8 cellular contexts compared by ENCODE assay signal in genomic region chr20:35093245-35093884, GRCh38. TPM values are rescaled to one million over a fixed set of nuclear protein-coding genes. Genes with fewer than 3 reads are reported as not detected.
DNase-seq lines count a peak whose midpoint lies in the region; ATAC-seq lines count a peak whose summit lies in the region.

No MANE protein-coding gene starts in this region.

- DNase-seq in LHCN-M2 (ENCODE audit: low read depth) (peak; percentile 73), GF-D8 (lab: John Stamatoyannopoulos, UW) (no peak)
- DNase-seq in activated T-helper 9 cell treated with anti-CD3 and anti-CD28 coated beads, Interleukin-2, amount 50 U/mL, for 16 hours (ENCODE audit: low read depth) = peak; percentile 19
- DNase-seq in stimulated activated CD8-positive, alpha-beta memory T cell treated with anti-CD3 and anti-CD28 coated beads, Interleukin-12 subunit alpha, Interleukin-12 subunit beta, amount 100 ng/mL, for 4 hours (ENCODE audit: low read depth) = peak; percentile 23

- no peaks in the 10 kb centered on the region for H3K9me3 ChIP-seq in BLaER1 treated with 17β-estradiol and CSF1 and Interleukin-3, amounts not matched to agents 10 nM and 100 nM (replicated peaks in 1 of 11)
- H3K9me3 ChIP-seq in iPS-18a (ENCODE audit: control insufficient read depth, low read depth, low read length) = no peaks in the 10 kb centered on the region

- peak overlapping the region in 9 of 10 experiments; percentile 89 to 99 (median 95); a peak in 13 of 20 replicates for H3K4me3 ChIP-seq in BLaER1 treated with 17β-estradiol and CSF1 and Interleukin-3, amounts not matched to agents 10 nM and 100 nM
- peak overlapping the region; percentile 90 for H3K4me3 ChIP-seq in iPS-18a (ENCODE audit: low read length)

- peak overlapping the region in 10 of 11 experiments; percentile 84 to 96 (median 90); a peak in 20 of 22 replicates for H3K27ac ChIP-seq in BLaER1 treated with 17β-estradiol and CSF1 and Interleukin-3, amounts not matched to agents 10 nM and 100 nM
- H3K27ac ChIP-seq in iPS-18a (ENCODE audit: low read length) = no peak overlapping the region

- H3K9ac ChIP-seq in BLaER1 treated with 17β-estradiol and CSF1 and Interleukin-3, amounts not matched to agents 10 nM and 100 nM = peak overlapping the region in 9 of 11 experiments; percentile 93 to 97 (median 95); a peak in 16 of 22 replicates
- peak overlapping the region; percentile 59 for H3K9ac ChIP-seq in iPS-18a (ENCODE audit: low read length)

- peaks cover 14 to 45% (median 36%) of the 10 kb centered on the region in 10 experiments for H3K4me1 ChIP-seq in BLaER1 treated with 17β-estradiol and CSF1 and Interleukin-3, amounts not matched to agents 10 nM and 100 nM
- H3K4me1 ChIP-seq in iPS-18a (ENCODE audit: control insufficient read depth, low read depth, low read length) = peaks cover 13% of the 10 kb centered on the region

- H3K27me3 ChIP-seq in BLaER1 treated with 17β-estradiol and CSF1 and Interleukin-3, amounts not matched to agents 10 nM and 100 nM = no peaks in the 10 kb centered on the region
- no peaks in the 10 kb centered on the region for H3K27me3 ChIP-seq in iPS-18a (ENCODE audit: control insufficient read depth, insufficient read depth, low read length)

- peaks cover 0 to 21% (median 12%) of the 10 kb centered on the region in 11 experiments; a peak in 19 of 22 replicates for H3K36me3 ChIP-seq in BLaER1 treated with 17β-estradiol and CSF1 and Interleukin-3, amounts not matched to agents 10 nM and 100 nM
- no peaks in the 10 kb centered on the region for H3K36me3 ChIP-seq in iPS-18a (ENCODE audit: control insufficient read depth, low read depth, low read length)

- H3K4me2 ChIP-seq in BLaER1 treated with 17β-estradiol and CSF1 and Interleukin-3, amounts not matched to agents 10 nM and 100 nM = peak overlapping the region; percentile 60 to 82 (median 67)

- ATAC-seq in HG03175 (IDR thresholded peaks at IDR 0.05; ENCODE audit: unreplicated experiment) (no peak), GM19397 (IDR thresholded peaks at IDR 0.05; ENCODE audit: unreplicated experiment) (no peak)

- peaks cover 18 to 39% (median 35%) of the 10 kb centered on the region in 11 experiments; a peak in 21 of 22 replicates for H4K20me1 ChIP-seq in BLaER1 treated with 17β-estradiol and CSF1 and Interleukin-3, amounts not matched to agents 10 nM and 100 nM

RNA-seq across cellular contexts. Expression of gene TRPC4AP, which starts 0.8 kb away (rescaled TPM):
- total RNA-seq in LHCN-M2 (2014; rRNA removed) = 57.1 and 64.8 TPM in 2 replicates
- 57.6 TPM for polyA plus RNA-seq in LHCN-M2 (2012)

RNA-seq across cellular contexts. Expression of gene EDEM2, which starts 53.8 kb away (rescaled TPM):
- total RNA-seq in LHCN-M2 (2014; rRNA removed) = 34.7 and 40.6 TPM in 2 replicates
- 26.9 TPM for polyA plus RNA-seq in LHCN-M2 (2012)
